Comparison of ENCODE assay signal across 8 cellular contexts in the genomic region with DNA sequence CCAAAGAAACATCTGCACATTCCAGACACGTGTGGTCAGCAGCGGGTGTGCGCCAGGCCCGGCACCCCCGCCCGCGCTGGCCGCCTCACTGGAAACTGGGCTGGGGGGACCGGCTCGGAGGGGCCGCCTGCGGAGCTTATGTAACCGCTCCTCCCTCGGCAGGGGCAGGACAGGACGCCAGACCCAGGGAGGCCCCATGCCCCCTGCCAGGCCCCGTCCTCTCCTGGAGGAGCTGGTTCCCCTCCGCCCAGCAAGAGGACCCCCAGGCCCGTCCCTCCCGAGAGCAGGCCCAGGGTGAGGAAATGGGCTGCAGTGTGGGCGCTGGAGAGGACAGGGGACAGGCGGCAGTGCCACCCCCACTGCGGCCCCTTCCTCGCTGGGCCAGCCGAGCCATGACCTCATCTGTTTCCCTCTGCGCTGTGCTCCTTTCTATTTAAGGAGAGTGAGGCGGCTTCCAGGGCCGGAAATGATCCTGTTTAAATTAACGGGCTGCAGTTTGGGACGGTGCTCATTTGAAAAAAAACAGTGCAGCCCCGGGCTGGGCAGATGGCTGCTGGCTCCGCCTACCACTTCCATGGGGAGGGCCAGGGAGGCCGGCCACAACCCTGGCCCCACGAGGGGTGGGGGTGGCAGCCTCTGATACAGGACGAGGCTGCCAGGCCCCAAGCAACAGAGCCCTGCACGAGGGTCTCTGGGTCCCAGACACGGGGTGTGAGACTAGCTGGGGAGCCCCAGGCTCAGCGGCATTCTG. TPM values are rescaled to one million over a fixed set of nuclear protein-coding genes. Genes with fewer than 3 reads are reported as not detected.
DNase-seq lines count a peak whose midpoint lies in the region; ATAC-seq, FAIRE-seq and TF ChIP-seq lines count a peak whose summit lies in the region.
"Not testable (repeated sequence)": the region's sequence is repeated elsewhere in the genome, so short reads cannot be mapped to it uniquely, and the experiment has no call there.

No MANE protein-coding gene starts in this region.

- BruUV-seq in Panc1 (replicated peaks; lab: Mats Ljungman, UMichigan), result not testable (repeated sequence)

- not testable (repeated sequence) for TF ChIP-seq CTCF in HFFc6 (IDR thresholded peaks at IDR 0.05); Panc1 (IDR thresholded peaks at IDR 0.05); body of pancreas (IDR thresholded peaks at IDR 0.05); fibroblast of lung (conservative IDR thresholded peaks at IDR 0.05 in 1 of 2, IDR thresholded peaks at IDR 0.05 in 1 of 2; ENCODE audit: low read depth in 1 of 2, low read length in 2 of 2); keratinocyte (optimal IDR thresholded peaks at IDR 0.05 in 1 of 3, IDR thresholded peaks at IDR 0.05 in 1 of 3, conservative IDR thresholded peaks at IDR 0.05 in 1 of 3; ENCODE audit: extremely low read depth in 1 of 3, insufficient read depth in 2 of 3, low read length in 3 of 3); suprapubic skin (IDR thresholded peaks at IDR 0.05)

- H3K27ac Mint-ChIP-seq in HFFc6, result peak overlapping the region; percentile 95

- peak; percentile 42 for DNase-seq in Ammon's horn (ENCODE audit: low spot score)
- peak; percentile 80 for DNase-seq in HFFc6
- not testable (repeated sequence) for DNase-seq in Panc1 (ENCODE audit: low read depth, low spot score); keratinocyte (ENCODE audit: low read depth, low spot score); suprapubic skin (ENCODE audit: low spot score in 2 of 2)
- peak in 2 of 4 donors; percentile 33 to 45 for DNase-seq in body of pancreas
- DNase-seq in fibroblast of lung (ENCODE audit: low read depth in 2 of 2), result peak; percentile 75 to 82
- DNase-seq in non-pigmented ciliary epithelial cell (ENCODE audit: low read depth), result peak; percentile 15

- not testable (repeated sequence) for H3K9me1 ChIP-seq in keratinocyte (ENCODE audit: control insufficient read depth, extremely low read depth, insufficient read depth, low read length)

- POLR2A ChIA-PET in Panc1 (lab: Charles Lee), result interaction anchor here (0.6 kb wide), 1 partner anchor 344 kb away, joined by 4 read pairs; no protein-coding TSS in a partner anchor

- H3K27me3 Mint-ChIP-seq in HFFc6 (ENCODE audit: insufficient read depth), result not testable (repeated sequence)

- H3K4me2 ChIP-seq in fibroblast of lung (ENCODE audit: extremely low read depth, insufficient read depth, low read length) (peak overlapping the region; percentile 75), keratinocyte (ENCODE audit: control insufficient read depth, extremely low read depth, insufficient read depth, low read depth, low read length) (peak overlapping the region; percentile 64)

- H4K20me1 ChIP-seq in fibroblast of lung (ENCODE audit: control insufficient read depth, extremely low read depth, insufficient read depth, low read length); keratinocyte (ENCODE audit: control insufficient read depth, extremely low read depth, insufficient read depth, low read length): not testable (repeated sequence)

- H2AFZ ChIP-seq in fibroblast of lung (ENCODE audit: low read length); keratinocyte (ENCODE audit: control insufficient read depth, low read length): not testable (repeated sequence)

- not testable (repeated sequence) for H3K9me3 Mint-ChIP-seq in HFFc6

- H3K4me3 Mint-ChIP-seq in HFFc6, result peak overlapping the region; percentile 75

- H3K9ac ChIP-seq in fibroblast of lung (ENCODE audit: insufficient read depth, low read length), result peak overlapping the region; percentile 73
- H3K9ac ChIP-seq in keratinocyte (ENCODE audit: control insufficient read depth, extremely low read depth, insufficient read depth, low read length), result peak overlapping the region; percentile 64

- WGBS in body of pancreas, 2 donors, result 60 to 80% methylated on average over 8 to 29 of the region's 37 CpGs
- 0% methylated on average over 9 of the region's 37 CpGs for WGBS in suprapubic skin

- ATAC-seq in Panc1 (peak; percentile 37), body of pancreas (peak; percentile 10)

- not testable (repeated sequence) for H3K27me3 ChIP-seq in Panc1 (ENCODE audit: control insufficient read depth, insufficient read depth, low read length); body of pancreas; fibroblast of lung (ENCODE audit: control insufficient read depth, insufficient read depth, low read length); keratinocyte (ENCODE audit: control insufficient read depth, extremely low read depth, insufficient read depth, low read length); suprapubic skin

- H3K4me1 ChIP-seq in Panc1 (ENCODE audit: control insufficient read depth, insufficient read depth, low read length) (peaks cover 50% of the 10 kb centered on the region), body of pancreas (peaks cover 36% of the 10 kb centered on the region), fibroblast of lung (ENCODE audit: control insufficient read depth, extremely low read depth, insufficient read depth, low read length) (peaks cover 25% of the 10 kb centered on the region), keratinocyte (ENCODE audit: control insufficient read depth, extremely low read depth, insufficient read depth, low read length) (peaks cover 47% of the 10 kb centered on the region), suprapubic skin (peaks cover 81% of the 10 kb centered on the region)

- CTCF ChIA-PET in Panc1 (lab: Charles Lee), result not testable (repeated sequence)

- in situ Hi-C loops in Panc1 (cut with HindIII; ENCODE audit: low pct_unique_long_range_greater_than_20kb, low sequenced_read_pairs), result not testable (repeated sequence)

- dilution Hi-C loops in keratinocyte (cut with MboI; ENCODE audit: extremely low pct_ligation_motif_present, low sequenced_read_pairs), result not testable (repeated sequence)

- peaks cover 59% of the 10 kb centered on the region for H3K4me1 Mint-ChIP-seq in HFFc6 (ENCODE audit: low read depth)

- H3K36me3 Mint-ChIP-seq in HFFc6 (ENCODE audit: low read depth), result not testable (repeated sequence)

- H3K4me3 ChIP-seq in Panc1 (ENCODE audit: low read depth in 2 of 2, low read length in 2 of 2), result peak overlapping the region; percentile 15 to 29; a peak in 3 of 4 replicates
- not testable (repeated sequence) for H3K4me3 ChIP-seq in body of pancreas
- peak overlapping the region in 2 of 4 experiments; percentile 13 to 44 for H3K4me3 ChIP-seq in fibroblast of lung (replicated peaks in 1 of 4; ENCODE audit: control extremely low read depth in 1 of 4, insufficient read depth in 1 of 4, low read depth in 3 of 4, low read length in 4 of 4)
- peak overlapping the region in 1 of 3 experiments; percentile 5 for H3K4me3 ChIP-seq in keratinocyte (ENCODE audit: control insufficient read depth in 2 of 3, extremely low read depth in 1 of 3, insufficient read depth in 2 of 3, low read depth in 1 of 3, low read length in 3 of 3)
- H3K4me3 ChIP-seq in suprapubic skin, result peak overlapping the region; percentile 38

- not testable (repeated sequence) for TF ChIP-seq POLR2A in body of pancreas (IDR thresholded peaks at IDR 0.05); suprapubic skin (IDR thresholded peaks at IDR 0.05)

- H3K27ac ChIP-seq in Panc1 (ENCODE audit: low read length) (peak overlapping the region; percentile 91), body of pancreas (peak overlapping the region in 3 of 4 donors; percentile 23 to 72 (median 59)), fibroblast of lung (ENCODE audit: insufficient read depth, low read length) (peak overlapping the region; percentile 93), keratinocyte (ENCODE audit: control insufficient read depth, insufficient read depth, low read length) (peak overlapping the region; percentile 71), suprapubic skin (peak overlapping the region; percentile 86)

- intact Hi-C loops in Panc1 (cut with micrococcal nuclease; ENCODE audit: unreplicated experiment); body of pancreas (cut with DNase I): not testable (repeated sequence)

- not testable (repeated sequence) for TF ChIP-seq EP300 in suprapubic skin (IDR thresholded peaks at IDR 0.05)

- FAIRE-seq in keratinocyte (lab: Jason Lieb, UNC), result peak; percentile 90

- H3K36me3 ChIP-seq in Panc1 (ENCODE audit: control insufficient read depth, insufficient read depth, low read length); body of pancreas (replicated peaks in 1 of 2; ENCODE audit: insufficient read depth in 1 of 2, low read depth in 2 of 2); fibroblast of lung (ENCODE audit: control insufficient read depth, insufficient read depth, low read length); keratinocyte (ENCODE audit: control insufficient read depth in 2 of 2, extremely low read depth in 1 of 2, insufficient read depth in 2 of 2, low read length in 2 of 2); suprapubic skin: not testable (repeated sequence)

- H3K79me2 ChIP-seq in fibroblast of lung (ENCODE audit: control insufficient read depth, insufficient read depth, low read length) (peaks cover 52% of the 10 kb centered on the region), keratinocyte (ENCODE audit: control insufficient read depth, insufficient read depth, low read length) (peaks cover 35% of the 10 kb centered on the region)

- not testable (repeated sequence) for H3K9me3 ChIP-seq in Panc1 (ENCODE audit: control insufficient read depth, insufficient read depth, low read depth, low read length); body of pancreas; fibroblast of lung (ENCODE audit: control insufficient read depth, insufficient read depth, low read depth, low read length); keratinocyte (ENCODE audit: control insufficient read depth, low read depth, low read length); suprapubic skin

RNA-seq across cellular contexts. Expression of gene PKD1, which starts 10.8 kb away (rescaled TPM):
- total RNA-seq in HFFc6 (2021; fragmentation: NEBNext Ultra II Directional; extraction: Animal tissue kit (Norgen Biotek cat#: 25700)), result 100 to 1,000 TPM in 1 of 6 experiments, 10 to 100 TPM in 5; 77.9 to 118 (median 82.5) TPM
- total RNA-seq in Panc1 (2021; ENCODE audit: unreplicated experiment) (279 TPM), body of pancreas (100 to 1,000 TPM in 1 of 2 donors, 10 to 100 TPM in 1; 78.9 to 237 TPM), fibroblast of lung (120 and 199 TPM in 2 replicates), suprapubic skin (100 to 1,000 TPM; 209 to 446 (median 293) TPM)
- polyA plus RNA-seq in Panc1 (2012; ENCODE audit: insufficient read length), result 412 TPM
- polyA plus RNA-seq in fibroblast of lung (15.2 and 16.3 TPM in 2 replicates), keratinocyte (10.6 to 22.9 TPM (median 16.4 TPM) in 3 replicates)
- polyA plus RNA-seq in fibroblast of lung (2012), result 42.7 and 46.9 TPM in 2 replicates
- polyA minus RNA-seq in fibroblast of lung (ENCODE audit: low replicate concordance) (31.7 and 46.0 TPM in 2 replicates), keratinocyte (39.6 to 62.5 TPM (median 40.9 TPM) in 3 replicates)
- 11.0 TPM for polyA plus RNA-seq in keratinocyte (2011; ENCODE audit: low read depth)
- polyA plus RNA-seq in keratinocyte (2011; cell fraction: cytosol; rRNA removed), result 3.8 and 11.5 TPM in 2 replicates
- 104 and 139 TPM in 2 replicates for polyA plus RNA-seq in keratinocyte (2011; cell fraction: nucleus; rRNA removed)
- 19.6 and 30.4 TPM in 2 replicates for polyA plus RNA-seq in keratinocyte (2012; ENCODE audit: low replicate concordance)
- polyA minus RNA-seq in keratinocyte (2011; cell fraction: cytosol; rRNA and poly(A)+ RNA removed), result 57.4 TPM
- polyA minus RNA-seq in keratinocyte (2011; cell fraction: nucleus; rRNA and poly(A)+ RNA removed), result 139 and 161 TPM in 2 replicates

RNA-seq across cellular contexts. Expression of gene RAB26, which starts 23.6 kb away (rescaled TPM):
- 1 to 10 TPM in 1 of 6 experiments, under 1 TPM in 5; 0.31 to 1.2 (median 0.65) TPM for total RNA-seq in HFFc6 (2021; fragmentation: NEBNext Ultra II Directional; extraction: Animal tissue kit (Norgen Biotek cat#: 25700))
- total RNA-seq in Panc1 (2021; ENCODE audit: unreplicated experiment), result 92.2 TPM
- polyA plus RNA-seq in Panc1 (2012; ENCODE audit: insufficient read length), result 136 TPM
- total RNA-seq in body of pancreas, result 10 to 100 TPM; 25.4 to 28.8 TPM
- 0.51 and 2.0 TPM in 2 replicates for total RNA-seq in fibroblast of lung
- polyA plus RNA-seq in fibroblast of lung, result 0.43 and 1.3 TPM in 2 replicates
- polyA plus RNA-seq in fibroblast of lung (2012), result 0.65 and 2.1 TPM in 2 replicates
- polyA minus RNA-seq in fibroblast of lung (ENCODE audit: low replicate concordance), result 0.94 and 8.3 TPM in 2 replicates
- polyA plus RNA-seq in keratinocyte, result 0.44 to 0.91 TPM (median 0.58 TPM) in 3 replicates
- not detected for polyA plus RNA-seq in keratinocyte (2011; ENCODE audit: low read depth)
- 0.21 and 0.70 TPM in 2 replicates for polyA plus RNA-seq in keratinocyte (2011; cell fraction: cytosol; rRNA removed)
- 1.0 and 2.2 TPM in 2 replicates for polyA plus RNA-seq in keratinocyte (2011; cell fraction: nucleus; rRNA removed)
- 0.83 and 1.5 TPM in 2 replicates for polyA plus RNA-seq in keratinocyte (2012; ENCODE audit: low replicate concordance)
- 0.23 to 0.77 TPM in 2 of 3 replicates, not detected in the other for polyA minus RNA-seq in keratinocyte
- not detected for polyA minus RNA-seq in keratinocyte (2011; cell fraction: cytosol; rRNA and poly(A)+ RNA removed)
- 0.74 and 1.2 TPM in 2 replicates for polyA minus RNA-seq in keratinocyte (2011; cell fraction: nucleus; rRNA and poly(A)+ RNA removed)
- total RNA-seq in suprapubic skin, result 1 to 10 TPM in 3 of 4 donors, under 1 TPM in 1; 0.64 to 3.0 (median 1.4) TPM

RNA-seq across cellular contexts. Expression of gene TRAF7, which starts 30.7 kb away (rescaled TPM):
- 10 to 100 TPM; 81.4 to 88.3 (median 85.3) TPM for total RNA-seq in HFFc6 (2021; fragmentation: NEBNext Ultra II Directional; extraction: Animal tissue kit (Norgen Biotek cat#: 25700))
- total RNA-seq in Panc1 (2021; ENCODE audit: unreplicated experiment) (108 TPM), body of pancreas (10 to 100 TPM; 22.7 to 29.3 TPM), fibroblast of lung (52.1 and 60.3 TPM in 2 replicates), suprapubic skin (10 to 100 TPM; 53.4 to 74.7 (median 66.5) TPM)
- 116 TPM for polyA plus RNA-seq in Panc1 (2012; ENCODE audit: insufficient read length)
- polyA plus RNA-seq in fibroblast of lung (38.7 and 44.4 TPM in 2 replicates), keratinocyte (38.4 to 52.1 TPM (median 45.9 TPM) in 3 replicates)
- polyA plus RNA-seq in fibroblast of lung (2012), result 77.9 and 87.1 TPM in 2 replicates
- polyA minus RNA-seq in fibroblast of lung (ENCODE audit: low replicate concordance) (135 and 152 TPM in 2 replicates), keratinocyte (54.2 to 122 TPM (median 60.8 TPM) in 3 replicates)
- 28.3 TPM for polyA plus RNA-seq in keratinocyte (2011; ENCODE audit: low read depth)
- 37.3 and 68.2 TPM in 2 replicates for polyA plus RNA-seq in keratinocyte (2011; cell fraction: cytosol; rRNA removed)
- 51.7 and 65.5 TPM in 2 replicates for polyA plus RNA-seq in keratinocyte (2011; cell fraction: nucleus; rRNA removed)
- 41.9 and 72.5 TPM in 2 replicates for polyA plus RNA-seq in keratinocyte (2012; ENCODE audit: low replicate concordance)
- polyA minus RNA-seq in keratinocyte (2011; cell fraction: cytosol; rRNA and poly(A)+ RNA removed), result 96.1 TPM
- polyA minus RNA-seq in keratinocyte (2011; cell fraction: nucleus; rRNA and poly(A)+ RNA removed), result 35.2 and 37.6 TPM in 2 replicates
